ENCODE assay signal across 2 cellular contexts in the genomic region with DNA sequence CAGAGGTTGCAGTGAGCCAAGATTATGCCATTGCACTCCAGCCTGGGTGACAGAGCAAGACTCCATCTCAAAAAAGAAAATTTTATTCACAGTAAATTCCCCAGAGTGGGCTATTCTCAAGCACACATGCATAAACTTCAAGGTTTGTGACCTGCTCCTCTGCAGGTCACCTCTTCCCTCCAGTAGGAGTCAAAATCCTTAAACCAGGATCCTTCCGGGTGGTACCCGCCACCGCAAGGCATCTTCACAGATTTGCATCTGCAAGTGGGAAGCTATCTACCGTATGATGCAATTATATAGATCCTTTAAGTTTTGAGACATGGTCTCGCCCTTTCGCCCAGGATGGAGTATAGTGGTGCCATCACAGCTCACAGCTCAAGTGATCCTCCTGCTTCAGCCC.
TF ChIP-seq lines count a peak whose summit lies in the region.

No MANE protein-coding gene starts in this region.

TF ChIP-seq in SK-N-SH, 30 proteins besides CTCF, POLR2A, EP300 and RAD21:
- TF ChIP-seq TAF1 (IDR thresholded peaks at IDR 0.05; ENCODE audit: borderline replicate concordance, low read depth, low read length), result no peak
- TF ChIP-seq, protein P1, sequence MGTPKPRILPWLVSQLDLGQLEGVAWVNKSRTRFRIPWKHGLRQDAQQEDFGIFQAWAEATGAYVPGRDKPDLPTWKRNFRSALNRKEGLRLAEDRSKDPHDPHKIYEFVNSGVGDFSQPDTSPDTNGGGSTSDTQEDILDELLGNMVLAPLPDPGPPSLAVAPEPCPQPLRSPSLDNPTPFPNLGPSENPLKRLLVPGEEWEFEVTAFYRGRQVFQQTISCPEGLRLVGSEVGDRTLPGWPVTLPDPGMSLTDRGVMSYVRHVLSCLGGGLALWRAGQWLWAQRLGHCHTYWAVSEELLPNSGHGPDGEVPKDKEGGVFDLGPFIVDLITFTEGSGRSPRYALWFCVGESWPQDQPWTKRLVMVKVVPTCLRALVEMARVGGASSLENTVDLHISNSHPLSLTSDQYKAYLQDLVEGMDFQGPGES (IDR thresholded peaks at IDR 0.05; ENCODE audit: low read depth, low read length), result no peak
- TF ChIP-seq CHD2 (IDR thresholded peaks at IDR 0.05; ENCODE audit: low read length, partially characterized antibody), result no peak
- TF ChIP-seq MEF2A (IDR thresholded peaks at IDR 0.05; ENCODE audit: borderline replicate concordance, low read depth), result no peak
- TF ChIP-seq FOSL2 (IDR thresholded peaks at IDR 0.05; ENCODE audit: borderline replicate concordance, low read depth), result no peak
- TF ChIP-seq, protein P2, sequence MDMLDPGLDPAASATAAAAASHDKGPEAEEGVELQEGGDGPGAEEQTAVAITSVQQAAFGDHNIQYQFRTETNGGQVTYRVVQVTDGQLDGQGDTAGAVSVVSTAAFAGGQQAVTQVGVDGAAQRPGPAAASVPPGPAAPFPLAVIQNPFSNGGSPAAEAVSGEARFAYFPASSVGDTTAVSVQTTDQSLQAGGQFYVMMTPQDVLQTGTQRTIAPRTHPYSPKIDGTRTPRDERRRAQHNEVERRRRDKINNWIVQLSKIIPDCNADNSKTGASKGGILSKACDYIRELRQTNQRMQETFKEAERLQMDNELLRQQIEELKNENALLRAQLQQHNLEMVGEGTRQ (IDR thresholded peaks at IDR 0.05; ENCODE audit: borderline replicate concordance, low read depth, low read length), result no peak
- no peak for TF ChIP-seq JUND (IDR thresholded peaks at IDR 0.05)
- no peak for TF ChIP-seq RXRA (IDR thresholded peaks at IDR 0.05; ENCODE audit: borderline replicate concordance, low read depth)
- TF ChIP-seq GABPA (IDR thresholded peaks at IDR 0.05; ENCODE audit: low read depth), result no peak
- TF ChIP-seq TCF12 (IDR thresholded peaks at IDR 0.05), result no peak

TF ChIP-seq in SK-N-SH treated with all-trans-retinoic acid at 6 μM for 48 hours, 23 proteins besides CTCF, POLR2A, EP300 and RAD21:
- TF ChIP-seq TCF4 (CRISPR knock-in tag; IDR thresholded peaks at IDR 0.05; ENCODE audit: borderline replicate concordance) (no peak), OSR1 (CRISPR knock-in tag; IDR thresholded peaks at IDR 0.05) (no peak), ZNF8 (CRISPR knock-in tag; IDR thresholded peaks at IDR 0.05) (no peak), ZFP30 (CRISPR knock-in tag; IDR thresholded peaks at IDR 0.05) (no peak), ZFP3 (CRISPR knock-in tag; IDR thresholded peaks at IDR 0.05) (no peak), GLIS3 (CRISPR knock-in tag; IDR thresholded peaks at IDR 0.05) (no peak)
- TF ChIP-seq, protein P3, sequence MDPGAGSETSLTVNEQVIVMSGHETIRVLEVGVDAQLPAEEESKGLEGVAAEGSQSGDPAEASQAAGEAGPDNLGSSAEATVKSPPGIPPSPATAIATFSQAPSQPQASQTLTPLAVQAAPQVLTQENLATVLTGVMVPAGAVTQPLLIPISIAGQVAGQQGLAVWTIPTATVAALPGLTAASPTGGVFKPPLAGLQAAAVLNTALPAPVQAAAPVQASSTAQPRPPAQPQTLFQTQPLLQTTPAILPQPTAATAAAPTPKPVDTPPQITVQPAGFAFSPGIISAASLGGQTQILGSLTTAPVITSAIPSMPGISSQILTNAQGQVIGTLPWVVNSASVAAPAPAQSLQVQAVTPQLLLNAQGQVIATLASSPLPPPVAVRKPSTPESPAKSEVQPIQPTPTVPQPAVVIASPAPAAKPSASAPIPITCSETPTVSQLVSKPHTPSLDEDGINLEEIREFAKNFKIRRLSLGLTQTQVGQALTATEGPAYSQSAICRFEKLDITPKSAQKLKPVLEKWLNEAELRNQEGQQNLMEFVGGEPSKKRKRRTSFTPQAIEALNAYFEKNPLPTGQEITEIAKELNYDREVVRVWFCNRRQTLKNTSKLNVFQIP (CRISPR knock-in tag; IDR thresholded peaks at IDR 0.05; ENCODE audit: borderline replicate concordance, low read depth), result no peak
